8 cellular contexts compared by ENCODE assay signal in the genomic region with DNA sequence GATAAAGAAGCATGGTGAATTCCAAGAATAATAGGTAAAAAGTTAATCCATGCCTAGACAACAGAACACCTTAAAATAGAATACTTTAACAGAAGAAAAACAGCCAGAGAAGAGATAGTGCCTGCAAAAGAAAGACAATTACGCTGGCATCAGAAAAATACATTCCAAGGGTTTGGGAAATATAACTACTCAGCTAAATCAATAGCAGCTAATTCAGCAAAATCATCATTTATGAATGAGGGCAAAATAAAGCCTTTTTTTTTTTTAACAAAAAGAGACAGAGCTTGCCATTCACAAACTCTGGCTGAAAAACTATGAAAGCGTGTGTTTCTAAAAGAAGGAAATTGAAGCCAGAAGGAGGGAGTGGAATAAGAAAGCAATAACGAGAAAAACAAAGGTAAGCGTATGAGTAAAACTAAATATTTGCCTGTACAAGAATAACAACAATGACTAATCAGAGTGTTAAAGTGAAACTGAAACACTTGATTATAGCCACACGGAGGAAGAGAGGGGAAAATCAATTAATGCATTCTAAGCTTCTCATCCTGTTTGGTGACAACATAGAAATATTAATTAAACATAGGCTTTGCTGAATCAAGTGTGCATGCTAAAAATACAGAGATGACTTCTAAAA.
DNase-seq lines count a peak whose midpoint lies in the region; ATAC-seq, FAIRE-seq and TF ChIP-seq lines count a peak whose summit lies in the region.

No MANE protein-coding gene starts in this region.

- no peaks in the 10 kb centered on the region for H3K36me3 Mint-ChIP-seq in activated naive CD8-positive, alpha-beta T cell
- no peaks in the 10 kb centered on the region for H3K36me3 Mint-ChIP-seq in activated naive CD8-positive, alpha-beta T cell treated with anti-CD3 and anti-CD28 coated beads for 36 hours

- H4K20me1 ChIP-seq in smooth muscle cell (ENCODE audit: low read depth): no peaks in the 10 kb centered on the region

- H3K27ac ChIP-seq in smooth muscle cell (ENCODE audit: low read depth): no peak overlapping the region

- H3K4me3 ChIP-seq in bronchial epithelial cell (ENCODE audit: low read depth, low read length) (peak overlapping the region; percentile 18), smooth muscle cell (peak overlapping the region; percentile 28)

- H3F3A ChIP-seq in smooth muscle cell (ENCODE audit: low read depth): peaks cover 4% of the 10 kb centered on the region

- H2AFZ ChIP-seq in smooth muscle cell (ENCODE audit: low read depth): no peak overlapping the region

- peak overlapping the region; percentile 25 for H3K27ac Mint-ChIP-seq in activated naive CD8-positive, alpha-beta T cell
- H3K27ac Mint-ChIP-seq in activated naive CD8-positive, alpha-beta T cell treated with anti-CD3 and anti-CD28 coated beads for 36 hours: no peak overlapping the region

- WGBS in smooth muscle cell (ENCODE audit: low lambda C conversion rate): 87% methylated on average over 5 of the region's 5 CpGs

- FAIRE-seq in bronchial epithelial cell (lab: Jason Lieb, UNC): no peak

- H3K36me3 ChIP-seq in bronchial epithelial cell (ENCODE audit: control insufficient read depth, insufficient read depth, low read length) (no peaks in the 10 kb centered on the region), smooth muscle cell (ENCODE audit: low read depth) (no peaks in the 10 kb centered on the region)

- no peaks in the 10 kb centered on the region for H3K79me2 ChIP-seq in smooth muscle cell (ENCODE audit: low read depth)

- peak overlapping the region; percentile 38 for H3K4me3 Mint-ChIP-seq in activated naive CD8-positive, alpha-beta T cell
- no peak overlapping the region for H3K4me3 Mint-ChIP-seq in activated naive CD8-positive, alpha-beta T cell treated with anti-CD3 and anti-CD28 coated beads for 36 hours

- H3K9me3 ChIP-seq in smooth muscle cell (replicated peaks; ENCODE audit: low read depth): no peaks in the 10 kb centered on the region

- peaks cover 45% of the 10 kb centered on the region for H3K4me1 Mint-ChIP-seq in activated naive CD8-positive, alpha-beta T cell (ENCODE audit: low read depth)
- peaks cover 37% of the 10 kb centered on the region for H3K4me1 Mint-ChIP-seq in activated naive CD8-positive, alpha-beta T cell treated with anti-CD3 and anti-CD28 coated beads for 36 hours

- DNase-seq in activated naive CD8-positive, alpha-beta T cell treated with anti-CD3 and anti-CD28 coated beads for 36 hours: no peak
- peak; percentile 74 for DNase-seq in bronchial epithelial cell (ENCODE audit: low read depth)
- no peak for DNase-seq in smooth muscle cell (lab: John Stamatoyannopoulos, UW; ENCODE audit: unreplicated experiment)
- DNase-seq in NCI-H510A (lab: John Stamatoyannopoulos, UW): no peak
- DNase-seq in glomerular visceral epithelial cell (ENCODE audit: extremely low spot score): no peak

- H3K27me3 Mint-ChIP-seq in activated naive CD8-positive, alpha-beta T cell: no peaks in the 10 kb centered on the region
- H3K27me3 Mint-ChIP-seq in activated naive CD8-positive, alpha-beta T cell treated with anti-CD3 and anti-CD28 coated beads for 36 hours: no peaks in the 10 kb centered on the region

- no peak overlapping the region for H3K9ac ChIP-seq in smooth muscle cell (ENCODE audit: low read depth)

- ATAC-seq in HG03432 (IDR thresholded peaks at IDR 0.05; ENCODE audit: unreplicated experiment): peak; percentile 88
- no peak for ATAC-seq in GM19397 (IDR thresholded peaks at IDR 0.05; ENCODE audit: unreplicated experiment)

- H3K9me3 Mint-ChIP-seq in activated naive CD8-positive, alpha-beta T cell (ENCODE audit: low read depth): no peaks in the 10 kb centered on the region
- no peaks in the 10 kb centered on the region for H3K9me3 Mint-ChIP-seq in activated naive CD8-positive, alpha-beta T cell treated with anti-CD3 and anti-CD28 coated beads for 36 hours

- H3K4me2 ChIP-seq in smooth muscle cell: no peak overlapping the region

- TF ChIP-seq CTCF in bronchial epithelial cell (IDR thresholded peaks at IDR 0.05; ENCODE audit: insufficient read depth, low read length, severe bottlenecking): no peak
- no peak for TF ChIP-seq CTCF in smooth muscle cell (IDR thresholded peaks at IDR 0.05; ENCODE audit: borderline replicate concordance, insufficient read depth, poor library complexity, severe bottlenecking)

- peaks cover under 1% of the 10 kb centered on the region for H3K4me1 ChIP-seq in smooth muscle cell (ENCODE audit: low read depth)

- H3K27me3 ChIP-seq in bronchial epithelial cell (ENCODE audit: control insufficient read depth, insufficient read depth, low read length): no peaks in the 10 kb centered on the region
- H3K27me3 ChIP-seq in smooth muscle cell (ENCODE audit: low read depth): peaks cover 6% of the 10 kb centered on the region
